Comparison of ENCODE assay signal across 1 cellular context in genomic region chr2:17830053-17831034, GRCh38.
TF ChIP-seq lines count a peak whose summit lies in the region.

No MANE protein-coding gene starts in this region.

TF ChIP-seq in HepG2, 621 proteins besides CTCF, POLR2A, EP300 and RAD21 (continued from another document and continues in another):
- no peak for TF ChIP-seq ZNF784 (CRISPR knock-in tag; IDR thresholded peaks at IDR 0.05; ENCODE audit: borderline replicate concordance)
- TF ChIP-seq RFX1 (IDR thresholded peaks at IDR 0.05): no peak
- no peak for TF ChIP-seq U2AF1 (optimal IDR thresholded peaks at IDR 0.05; ENCODE audit: low read depth, low read length)
- TF ChIP-seq ZNF3 (CRISPR knock-in tag; IDR thresholded peaks at IDR 0.05): no peak
- no peak for TF ChIP-seq PAXIP1 (CRISPR knock-in tag; conservative IDR thresholded peaks at IDR 0.05)
- no peak for TF ChIP-seq SMAD1 (CRISPR knock-in tag; IDR thresholded peaks at IDR 0.05; ENCODE audit: borderline replicate concordance, low read depth)
- peak; percentile 75; the same call in 1 of the 2 replicates for TF ChIP-seq ZNF567 (CRISPR knock-in tag; IDR thresholded peaks at IDR 0.05; ENCODE audit: borderline replicate concordance)
- no peak for TF ChIP-seq ZBTB39 (CRISPR knock-in tag; IDR thresholded peaks at IDR 0.05)
- TF ChIP-seq ZMAT3 (CRISPR knock-in tag; conservative IDR thresholded peaks at IDR 0.05): no peak
- TF ChIP-seq ZNF33B (CRISPR knock-in tag; IDR thresholded peaks at IDR 0.05): no peak
- TF ChIP-seq BRF2 (CRISPR knock-in tag; IDR thresholded peaks at IDR 0.05): no peak
- TF ChIP-seq RFXAP (CRISPR knock-in tag; IDR thresholded peaks at IDR 0.05; ENCODE audit: borderline replicate concordance): no peak
- no peak for TF ChIP-seq WIZ (CRISPR knock-in tag; IDR thresholded peaks at IDR 0.05)
- no peak for TF ChIP-seq SMYD3 (CRISPR knock-in tag; IDR thresholded peaks at IDR 0.05)
- TF ChIP-seq HDAC1 (CRISPR knock-in tag; IDR thresholded peaks at IDR 0.05): peak; percentile 67
- TF ChIP-seq FOXM1 (CRISPR knock-in tag; IDR thresholded peaks at IDR 0.05): no peak
- no peak for TF ChIP-seq ZNF468 (CRISPR knock-in tag; IDR thresholded peaks at IDR 0.05)
- TF ChIP-seq FOSL1 (CRISPR knock-in tag; IDR thresholded peaks at IDR 0.05; ENCODE audit: borderline replicate concordance): no peak
- no peak for TF ChIP-seq FOXK2 (IDR thresholded peaks at IDR 0.05)
- no peak for TF ChIP-seq TCF7L2 (IDR thresholded peaks at IDR 0.05; ENCODE audit: low read depth, low read length)
- no peak for TF ChIP-seq ZBTB37 (CRISPR knock-in tag; IDR thresholded peaks at IDR 0.05)
- no peak for TF ChIP-seq HOXA3 (CRISPR knock-in tag; IDR thresholded peaks at IDR 0.05)
- no peak for TF ChIP-seq PHF5A (CRISPR knock-in tag; IDR thresholded peaks at IDR 0.05; ENCODE audit: low read depth, unreplicated experiment)
- TF ChIP-seq HOXA7 (CRISPR knock-in tag; IDR thresholded peaks at IDR 0.05): no peak
- TF ChIP-seq ZNF780A (CRISPR knock-in tag; IDR thresholded peaks at IDR 0.05): no peak
- no peak for TF ChIP-seq ZFP37 (CRISPR knock-in tag; IDR thresholded peaks at IDR 0.05; ENCODE audit: borderline replicate concordance)
- TF ChIP-seq ARNTL (CRISPR knock-in tag; IDR thresholded peaks at IDR 0.05): no peak
- TF ChIP-seq PHF8 (CRISPR knock-in tag; IDR thresholded peaks at IDR 0.05): no peak
- TF ChIP-seq ZNF670 (CRISPR knock-in tag; IDR thresholded peaks at IDR 0.05; ENCODE audit: borderline replicate concordance): 0 out of 2 replicates have a peak, but pooled peaks have one; percentile 18
- no peak for TF ChIP-seq ZNF354B (CRISPR knock-in tag; IDR thresholded peaks at IDR 0.05)
- no peak for TF ChIP-seq ATRX (CRISPR knock-in tag; IDR thresholded peaks at IDR 0.05; ENCODE audit: borderline replicate concordance)
- no peak for TF ChIP-seq NFATC3 (CRISPR knock-in tag; IDR thresholded peaks at IDR 0.05)
- TF ChIP-seq RAD51 (IDR thresholded peaks at IDR 0.05; ENCODE audit: borderline replicate concordance): no peak
- no peak for TF ChIP-seq KLF9 (CRISPR knock-in tag; IDR thresholded peaks at IDR 0.05; ENCODE audit: low read depth)
- TF ChIP-seq TAF15 (IDR thresholded peaks at IDR 0.05; ENCODE audit: low read depth, low read length, poor library complexity, severe bottlenecking): no peak
- TF ChIP-seq ZBTB7B (CRISPR knock-in tag; IDR thresholded peaks at IDR 0.05): no peak
- TF ChIP-seq ZNF451 (CRISPR knock-in tag; IDR thresholded peaks at IDR 0.05): peak; percentile 70; the same call in 1 of the 2 replicates
- TF ChIP-seq KDM1A (CRISPR knock-in tag; IDR thresholded peaks at IDR 0.05): 0 out of 2 replicates have a peak, but pooled peaks have one; percentile 32
- TF ChIP-seq ARID2 (CRISPR knock-in tag; IDR thresholded peaks at IDR 0.05; ENCODE audit: borderline replicate concordance): no peak
- TF ChIP-seq ZNF878 (CRISPR knock-in tag; IDR thresholded peaks at IDR 0.05): no peak
- TF ChIP-seq XBP1 (CRISPR knock-in tag; IDR thresholded peaks at IDR 0.05): no peak
- TF ChIP-seq AKAP8 (CRISPR knock-in tag; IDR thresholded peaks at IDR 0.05): no peak
- TF ChIP-seq HNRNPUL1 (IDR thresholded peaks at IDR 0.05; ENCODE audit: low read depth, low read length): no peak
- TF ChIP-seq ZFP36 (IDR thresholded peaks at IDR 0.05; ENCODE audit: borderline replicate concordance, low read depth, low read length, partially characterized antibody): no peak
- no peak for TF ChIP-seq PAF1 (CRISPR knock-in tag; IDR thresholded peaks at IDR 0.05)
- no peak for TF ChIP-seq STAT5B (CRISPR knock-in tag; IDR thresholded peaks at IDR 0.05)
- no peak for TF ChIP-seq TBX3 (IDR thresholded peaks at IDR 0.05; ENCODE audit: borderline replicate concordance)
- TF ChIP-seq RNF2 (conservative IDR thresholded peaks at IDR 0.05; ENCODE audit: low read depth): peak; percentile 56; the same call in 1 of the 2 replicates
- TF ChIP-seq SMARCC2 (IDR thresholded peaks at IDR 0.05): no peak
- no peak for TF ChIP-seq TGIF2 (CRISPR knock-in tag; IDR thresholded peaks at IDR 0.05)
- no peak for TF ChIP-seq HBP1 (CRISPR knock-in tag; IDR thresholded peaks at IDR 0.05; ENCODE audit: low read depth)
- TF ChIP-seq ZNF674 (CRISPR knock-in tag; IDR thresholded peaks at IDR 0.05; ENCODE audit: low read depth): no peak
- TF ChIP-seq ESRRA (CRISPR knock-in tag; IDR thresholded peaks at IDR 0.05; ENCODE audit: low read depth): 0 out of 2 replicates have a peak, but pooled peaks have one; percentile 44
- TF ChIP-seq FOXA3 (CRISPR knock-in tag; IDR thresholded peaks at IDR 0.05): no peak
- no peak for TF ChIP-seq ATF2 (CRISPR knock-in tag; IDR thresholded peaks at IDR 0.05)
- TF ChIP-seq POGK (CRISPR knock-in tag; conservative IDR thresholded peaks at IDR 0.05): peak; percentile 79
- TF ChIP-seq LRRFIP1 (CRISPR knock-in tag; conservative IDR thresholded peaks at IDR 0.05): no peak
- no peak for TF ChIP-seq TCF7 (IDR thresholded peaks at IDR 0.05; ENCODE audit: low read depth)
- no peak for TF ChIP-seq NR0B2 (CRISPR knock-in tag; IDR thresholded peaks at IDR 0.05)
